29 cellular contexts compared by ENCODE assay signal in genomic region chr4:61437923-61438322, GRCh38.
"Had no signal": no experiment of that assay in that cellular context is flagged by ENCODE, and none has a peak within 500 bp of the region (broad histone marks: within the 10 kb centered on the region; RNA-seq: fewer than 3 reads in every experiment).

No MANE protein-coding gene starts in this region.

- H3K27me3 Mint-ChIP-seq: dendritic cell treated with granulocyte-macrophage colony-stimulating factor and Interleukin-4, amounts not matched to agents 40 ng/mL and 50 ng/mL, for 4 days; memory B cell; naive B cell; natural killer cell treated with Interleukin-12 subunit alpha and Interleukin-12 subunit beta and Interleukin-15 and Interleukin-18, amount 100 ng/mL, for 72 hours had no signal

- H3K9me3 Mint-ChIP-seq: dendritic cell treated with granulocyte-macrophage colony-stimulating factor and Interleukin-4, amounts not matched to agents 40 ng/mL and 50 ng/mL, for 4 days; endodermal cell had no signal

- H3K4me3 ChIP-seq: colonic mucosa, esophagus muscularis mucosa, gastroesophageal sphincter, heart left ventricle, hepatocyte, lower lobe of right lung, mucosa of descending colon, neural progenitor cell, prostate gland, right atrium auricular region, sigmoid colon, stomach, thyroid gland, vagina had no signal

- H3K27ac ChIP-seq: colonic mucosa, esophagus muscularis mucosa, foreskin keratinocyte, gastroesophageal sphincter, heart left ventricle, hepatocyte, lower lobe of right lung, neural progenitor cell, prostate gland, right atrium auricular region, sigmoid colon, stomach, thyroid gland, vagina had no signal

- H3K4me2 ChIP-seq: hepatocyte, neural progenitor cell had no signal

- H3K27me3 ChIP-seq: colonic mucosa, esophagus muscularis mucosa, foreskin keratinocyte, gastroesophageal sphincter, heart left ventricle, hepatocyte, neural progenitor cell, right atrium auricular region, sigmoid colon, stomach, thyroid gland, vagina had no signal

- H2AFZ ChIP-seq: hepatocyte, neural progenitor cell had no signal

- H3K79me2 ChIP-seq: hepatocyte had no signal

- H3K27ac Mint-ChIP-seq: dendritic cell treated with granulocyte-macrophage colony-stimulating factor and Interleukin-4, amounts not matched to agents 40 ng/mL and 50 ng/mL, for 4 days; endodermal cell; memory B cell; naive B cell; natural killer cell treated with Interleukin-12 subunit alpha and Interleukin-12 subunit beta and Interleukin-15 and Interleukin-18, amount 100 ng/mL, for 72 hours; neural progenitor cell; stimulated activated effector memory CD8-positive, alpha-beta T cell treated with anti-CD3 and anti-CD28 coated beads, Interleukin-12 subunit alpha, Interleukin-12 subunit beta, amount 100 ng/mL, for 72 hours had no signal

- DNase-seq: colonic mucosa; effector CD8-positive, alpha-beta T cell; endodermal cell; heart left ventricle; kidney glomerular epithelial cell; left colon; left ventricle myocardium superior; lower lobe of right lung; mucosa of descending colon; naive B cell; sigmoid colon; stimulated activated CD4-positive, alpha-beta T cell treated with anti-CD3 and anti-CD28 coated beads, Interleukin-2, amount 100 ng/mL, for 24 hours; stimulated activated CD4-positive, alpha-beta T cell treated with anti-CD3 and anti-CD28 coated beads, Interleukin-4, amount 100 ng/mL, for 24 hours; stimulated activated naive CD4-positive, alpha-beta T cell treated with Interleukin-2 at 50 U/mL for 16 hours; stomach; thyroid gland; trophoblast cell had no signal

- H3K4me1 Mint-ChIP-seq: endodermal cell; memory B cell; naive B cell; stimulated activated effector memory CD8-positive, alpha-beta T cell treated with anti-CD3 and anti-CD28 coated beads, Interleukin-12 subunit alpha, Interleukin-12 subunit beta, amount 100 ng/mL, for 72 hours had no signal

- ATAC-seq: foreskin keratinocyte; gastroesophageal sphincter; heart left ventricle; left colon; left ventricle myocardium superior; lower lobe of right lung; mucosa of descending colon; natural killer cell treated with Interleukin-12 subunit alpha and Interleukin-12 subunit beta and Interleukin-15 and Interleukin-18, amount 100 ng/mL, for 72 hours; stimulated activated effector memory CD8-positive, alpha-beta T cell treated with anti-CD3 and anti-CD28 coated beads, Interleukin-12 subunit alpha, Interleukin-12 subunit beta, amount 100 ng/mL, for 72 hours had no signal

- H3K9me3 ChIP-seq: colonic mucosa, esophagus muscularis mucosa, gastroesophageal sphincter, heart left ventricle, lower lobe of right lung, mucosa of descending colon, prostate gland, right atrium auricular region, sigmoid colon, stomach, thyroid gland, vagina had no signal

- H3K9ac ChIP-seq: neural progenitor cell had no signal

- H3K36me3 Mint-ChIP-seq: memory B cell; naive B cell; stimulated activated effector memory CD8-positive, alpha-beta T cell treated with anti-CD3 and anti-CD28 coated beads, Interleukin-12 subunit alpha, Interleukin-12 subunit beta, amount 100 ng/mL, for 72 hours had no signal

- H3K4me3 Mint-ChIP-seq: dendritic cell treated with granulocyte-macrophage colony-stimulating factor and Interleukin-4, amounts not matched to agents 40 ng/mL and 50 ng/mL, for 4 days; endodermal cell; memory B cell; naive B cell; natural killer cell treated with Interleukin-12 subunit alpha and Interleukin-12 subunit beta and Interleukin-15 and Interleukin-18, amount 100 ng/mL, for 72 hours; neural progenitor cell; stimulated activated effector memory CD8-positive, alpha-beta T cell treated with anti-CD3 and anti-CD28 coated beads, Interleukin-12 subunit alpha, Interleukin-12 subunit beta, amount 100 ng/mL, for 72 hours had no signal

- H3K4me1 ChIP-seq: colonic mucosa, esophagus muscularis mucosa, gastroesophageal sphincter, heart left ventricle, lower lobe of right lung, neural progenitor cell, prostate gland, right atrium auricular region, sigmoid colon, stomach, thyroid gland, vagina had no signal

- H3K36me3 ChIP-seq: colonic mucosa, esophagus muscularis mucosa, gastroesophageal sphincter, heart left ventricle, lower lobe of right lung, neural progenitor cell, prostate gland, right atrium auricular region, sigmoid colon, stomach, thyroid gland, vagina had no signal
